In the genomic region with DNA sequence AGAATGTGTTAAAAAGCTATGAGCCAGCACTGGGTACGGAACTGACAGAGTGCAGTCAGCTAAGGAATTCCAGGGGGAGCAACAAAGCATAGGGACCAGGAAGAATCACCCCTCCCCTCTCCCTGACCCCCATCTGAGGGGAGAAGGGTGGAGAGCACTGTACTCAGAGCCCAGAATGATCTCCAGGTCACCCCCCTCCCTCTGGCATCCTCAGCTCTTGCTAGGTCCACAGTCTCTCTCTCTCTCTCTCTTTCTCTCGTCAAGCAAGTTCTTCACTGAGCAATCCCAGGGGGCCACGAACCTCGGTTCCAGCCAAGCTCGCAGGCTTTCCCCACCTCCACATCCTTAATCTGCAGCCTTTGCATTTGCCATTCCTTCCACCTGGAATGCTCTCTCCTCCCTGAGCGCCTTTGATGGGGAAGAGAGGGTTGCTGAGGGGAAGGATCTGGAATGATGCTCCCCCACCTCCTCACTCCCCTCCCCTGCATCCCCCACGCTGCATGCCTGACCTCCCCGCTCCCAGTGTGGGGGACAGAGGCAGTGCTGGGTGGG, we compare ENCODE assay signal across 1 cellular context.
A peak's percentile ranks its signal among the peaks of the same experiment; 100 is the strongest.
TF ChIP-seq lines count a peak whose summit lies in the region.

No MANE protein-coding gene starts in this region.

TF ChIP-seq in HepG2, 621 proteins besides CTCF, POLR2A, EP300 and RAD21 (continued from another document):
- TF ChIP-seq, protein P1, sequence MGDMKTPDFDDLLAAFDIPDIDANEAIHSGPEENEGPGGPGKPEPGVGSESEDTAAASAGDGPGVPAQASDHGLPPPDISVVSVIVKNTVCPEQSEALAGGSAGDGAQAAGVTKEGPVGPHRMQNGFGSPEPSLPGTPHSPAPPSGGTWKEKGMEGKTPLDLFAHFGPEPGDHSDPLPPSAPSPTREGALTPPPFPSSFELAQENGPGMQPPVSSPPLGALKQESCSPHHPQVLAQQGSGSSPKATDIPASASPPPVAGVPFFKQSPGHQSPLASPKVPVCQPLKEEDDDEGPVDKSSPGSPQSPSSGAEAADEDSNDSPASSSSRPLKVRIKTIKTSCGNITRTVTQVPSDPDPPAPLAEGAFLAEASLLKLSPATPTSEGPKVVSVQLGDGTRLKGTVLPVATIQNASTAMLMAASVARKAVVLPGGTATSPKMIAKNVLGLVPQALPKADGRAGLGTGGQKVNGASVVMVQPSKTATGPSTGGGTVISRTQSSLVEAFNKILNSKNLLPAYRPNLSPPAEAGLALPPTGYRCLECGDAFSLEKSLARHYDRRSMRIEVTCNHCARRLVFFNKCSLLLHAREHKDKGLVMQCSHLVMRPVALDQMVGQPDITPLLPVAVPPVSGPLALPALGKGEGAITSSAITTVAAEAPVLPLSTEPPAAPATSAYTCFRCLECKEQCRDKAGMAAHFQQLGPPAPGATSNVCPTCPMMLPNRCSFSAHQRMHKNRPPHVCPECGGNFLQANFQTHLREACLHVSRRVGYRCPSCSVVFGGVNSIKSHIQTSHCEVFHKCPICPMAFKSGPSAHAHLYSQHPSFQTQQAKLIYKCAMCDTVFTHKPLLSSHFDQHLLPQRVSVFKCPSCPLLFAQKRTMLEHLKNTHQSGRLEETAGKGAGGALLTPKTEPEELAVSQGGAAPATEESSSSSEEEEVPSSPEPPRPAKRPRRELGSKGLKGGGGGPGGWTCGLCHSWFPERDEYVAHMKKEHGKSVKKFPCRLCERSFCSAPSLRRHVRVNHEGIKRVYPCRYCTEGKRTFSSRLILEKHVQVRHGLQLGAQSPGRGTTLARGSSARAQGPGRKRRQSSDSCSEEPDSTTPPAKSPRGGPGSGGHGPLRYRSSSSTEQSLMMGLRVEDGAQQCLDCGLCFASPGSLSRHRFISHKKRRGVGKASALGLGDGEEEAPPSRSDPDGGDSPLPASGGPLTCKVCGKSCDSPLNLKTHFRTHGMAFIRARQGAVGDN (CRISPR knock-in tag; IDR thresholded peaks at IDR 0.05), result peak; percentile 21; the same call in 1 of the 2 replicates
- TF ChIP-seq ZSCAN25 (CRISPR knock-in tag; IDR thresholded peaks at IDR 0.05) (peak; percentile 91), ZNF263 (CRISPR knock-in tag; IDR thresholded peaks at IDR 0.05) (0 out of 2 replicates have a peak, but pooled peaks have one; percentile 30), ZNF720 (CRISPR knock-in tag; IDR thresholded peaks at IDR 0.05) (no peak), ZNF292 (CRISPR knock-in tag; IDR thresholded peaks at IDR 0.05; ENCODE audit: borderline replicate concordance, low read depth) (0 out of 2 replicates have a peak, but pooled peaks have one; percentile 18), NAIF1 (CRISPR knock-in tag; IDR thresholded peaks at IDR 0.05; ENCODE audit: borderline replicate concordance) (peak; percentile 58; the same call in 1 of the 2 replicates), MAFF (IDR thresholded peaks at IDR 0.05; ENCODE audit: low read depth, low read length) (0 out of 2 replicates have a peak, but pooled peaks have one; percentile 11), TEAD3 (CRISPR knock-in tag; optimal IDR thresholded peaks at IDR 0.05; ENCODE audit: borderline replicate concordance) (peak; percentile 97), ZNF44 (CRISPR knock-in tag; IDR thresholded peaks at IDR 0.05) (no peak), ZMYM3 (CRISPR knock-in tag; IDR thresholded peaks at IDR 0.05) (0 out of 2 replicates have a peak, but pooled peaks have one; percentile 23)
- TF ChIP-seq, protein P2, sequence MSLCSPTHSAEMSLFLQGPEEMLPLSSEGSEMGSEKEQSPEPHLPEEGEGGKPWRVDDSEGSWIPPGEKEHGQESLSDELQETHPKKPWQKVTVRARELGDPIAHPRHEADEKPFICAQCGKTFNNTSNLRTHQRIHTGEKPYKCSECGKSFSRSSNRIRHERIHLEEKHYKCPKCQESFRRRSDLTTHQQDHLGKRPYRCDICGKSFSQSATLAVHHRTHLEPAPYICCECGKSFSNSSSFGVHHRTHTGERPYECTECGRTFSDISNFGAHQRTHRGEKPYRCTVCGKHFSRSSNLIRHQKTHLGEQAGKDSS (CRISPR knock-in tag; IDR thresholded peaks at IDR 0.05; ENCODE audit: borderline replicate concordance, low read depth), result peak; percentile 98
- TF ChIP-seq, protein P3, sequence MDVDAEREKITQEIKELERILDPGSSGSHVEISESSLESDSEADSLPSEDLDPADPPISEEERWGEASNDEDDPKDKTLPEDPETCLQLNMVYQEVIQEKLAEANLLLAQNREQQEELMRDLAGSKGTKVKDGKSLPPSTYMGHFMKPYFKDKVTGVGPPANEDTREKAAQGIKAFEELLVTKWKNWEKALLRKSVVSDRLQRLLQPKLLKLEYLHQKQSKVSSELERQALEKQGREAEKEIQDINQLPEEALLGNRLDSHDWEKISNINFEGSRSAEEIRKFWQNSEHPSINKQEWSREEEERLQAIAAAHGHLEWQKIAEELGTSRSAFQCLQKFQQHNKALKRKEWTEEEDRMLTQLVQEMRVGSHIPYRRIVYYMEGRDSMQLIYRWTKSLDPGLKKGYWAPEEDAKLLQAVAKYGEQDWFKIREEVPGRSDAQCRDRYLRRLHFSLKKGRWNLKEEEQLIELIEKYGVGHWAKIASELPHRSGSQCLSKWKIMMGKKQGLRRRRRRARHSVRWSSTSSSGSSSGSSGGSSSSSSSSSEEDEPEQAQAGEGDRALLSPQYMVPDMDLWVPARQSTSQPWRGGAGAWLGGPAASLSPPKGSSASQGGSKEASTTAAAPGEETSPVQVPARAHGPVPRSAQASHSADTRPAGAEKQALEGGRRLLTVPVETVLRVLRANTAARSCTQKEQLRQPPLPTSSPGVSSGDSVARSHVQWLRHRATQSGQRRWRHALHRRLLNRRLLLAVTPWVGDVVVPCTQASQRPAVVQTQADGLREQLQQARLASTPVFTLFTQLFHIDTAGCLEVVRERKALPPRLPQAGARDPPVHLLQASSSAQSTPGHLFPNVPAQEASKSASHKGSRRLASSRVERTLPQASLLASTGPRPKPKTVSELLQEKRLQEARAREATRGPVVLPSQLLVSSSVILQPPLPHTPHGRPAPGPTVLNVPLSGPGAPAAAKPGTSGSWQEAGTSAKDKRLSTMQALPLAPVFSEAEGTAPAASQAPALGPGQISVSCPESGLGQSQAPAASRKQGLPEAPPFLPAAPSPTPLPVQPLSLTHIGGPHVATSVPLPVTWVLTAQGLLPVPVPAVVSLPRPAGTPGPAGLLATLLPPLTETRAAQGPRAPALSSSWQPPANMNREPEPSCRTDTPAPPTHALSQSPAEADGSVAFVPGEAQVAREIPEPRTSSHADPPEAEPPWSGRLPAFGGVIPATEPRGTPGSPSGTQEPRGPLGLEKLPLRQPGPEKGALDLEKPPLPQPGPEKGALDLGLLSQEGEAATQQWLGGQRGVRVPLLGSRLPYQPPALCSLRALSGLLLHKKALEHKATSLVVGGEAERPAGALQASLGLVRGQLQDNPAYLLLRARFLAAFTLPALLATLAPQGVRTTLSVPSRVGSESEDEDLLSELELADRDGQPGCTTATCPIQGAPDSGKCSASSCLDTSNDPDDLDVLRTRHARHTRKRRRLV (CRISPR knock-in tag; IDR thresholded peaks at IDR 0.05), result no peak
